28 cellular contexts compared by ENCODE assay signal in genomic region chr3:120634539-120634938, GRCh38. TPM values are rescaled to one million over a fixed set of nuclear protein-coding genes. Genes with fewer than 3 reads are reported as not detected.
DNase-seq lines count a peak whose midpoint lies in the region; ATAC-seq, FAIRE-seq and TF ChIP-seq lines count a peak whose summit lies in the region.
"Had no signal": no experiment of that assay in that cellular context is flagged by ENCODE, and none has a peak within 500 bp of the region (broad histone marks: within the 10 kb centered on the region; RNA-seq: fewer than 3 reads in every experiment).

No MANE protein-coding gene starts in this region.

- no peaks in the 10 kb centered on the region for H3F3A ChIP-seq in neural progenitor cell (ENCODE audit: low read depth)

- DNase-seq in left ventricle myocardium inferior (no peak), Right ventricle myocardium inferior (ENCODE audit: missing footprints) (no peak), NCI-H524 treated with DMSO at 0.1 percent for 48 hours (lab: John Stamatoyannopoulos, UW) (peak; percentile 94), epithelial cell of esophagus (ENCODE audit: low read depth) (peak; percentile 55), small intestine (peak; percentile 39), G401 (ENCODE audit: low spot score) (no peak), neural progenitor cell (ENCODE audit: low spot score) (no peak)
- DNase-seq: activated CD4-positive, alpha-beta memory T cell treated with anti-CD3 and anti-CD28 coated beads for 36 hours; activated CD4-positive, alpha-beta T cell treated with anti-CD3 and anti-CD28 coated beads for 1 hour; activated naive CD4-positive, alpha-beta T cell; activated naive CD8-positive, alpha-beta T cell treated with anti-CD3 and anti-CD28 coated beads, Interleukin-2, amount 50 U/mL, for 24 hours; central memory CD4-positive, alpha-beta T cell; COR-L47; cortex of kidney; effector memory CD8-positive, alpha-beta T cell; GDM1; GOT3; islet precursor cell; naive thymus-derived CD4-positive, alpha-beta T cell; NCI-H1092 treated with DMSO at 0.1 percent for 48 hours; NCI-H187; NCI-H774; nucleus accumbens; stimulated activated naive CD8-positive, alpha-beta T cell treated with anti-CD3 and anti-CD28 coated beads, Interleukin-15, Interleukin-2, amounts not matched to agents 100 U/mL and 50 U/mL, for 24 hours had no signal

- no peak overlapping the region for H2AFZ ChIP-seq in neural progenitor cell (replicated peaks)

- FAIRE-seq in small intestine (lab: Jason Lieb, UNC): no peak

- WGBS in small intestine, 3 donors: 0 to 6% (median 5%) methylated on average over 1 of the region's 1 CpG

- H3K36me3 Mint-ChIP-seq in neural progenitor cell: no peaks in the 10 kb centered on the region
- H3K36me3 Mint-ChIP-seq: mesothelial cell of epicardium had no signal

- no peaks in the 10 kb centered on the region for H3K27me3 Mint-ChIP-seq in neural progenitor cell (ENCODE audit: insufficient read depth, low read depth)
- H3K27me3 Mint-ChIP-seq: activated CD4-positive, alpha-beta memory T cell treated with anti-CD3 and anti-CD28 coated beads for 36 hours; activated naive CD8-positive, alpha-beta T cell treated with anti-CD3 and anti-CD28 coated beads, Interleukin-2, amount 50 U/mL, for 24 hours; effector memory CD8-positive, alpha-beta T cell; naive thymus-derived CD4-positive, alpha-beta T cell had no signal

- no peaks in the 10 kb centered on the region for H3K79me2 ChIP-seq in neural progenitor cell (ENCODE audit: low read depth)

- no peak overlapping the region for H3K27ac Mint-ChIP-seq in neural progenitor cell
- H3K27ac Mint-ChIP-seq: activated CD4-positive, alpha-beta memory T cell treated with anti-CD3 and anti-CD28 coated beads for 36 hours; activated naive CD8-positive, alpha-beta T cell treated with anti-CD3 and anti-CD28 coated beads, Interleukin-2, amount 50 U/mL, for 24 hours; effector memory CD8-positive, alpha-beta T cell; mesothelial cell of epicardium; naive thymus-derived CD4-positive, alpha-beta T cell had no signal

- in situ Hi-C loops in G401 (cut with HindIII; ENCODE audit: low sequenced_read_pairs): no loop called here

- H3K4me1 ChIP-seq in left ventricle myocardium inferior (peaks cover 5% of the 10 kb centered on the region), small intestine (ENCODE audit: control insufficient read depth in 2 of 2, insufficient read depth in 1 of 2, low read depth in 1 of 2, low read length in 1 of 2) (peaks cover 0 to 2% of the 10 kb centered on the region in 2 donors), neural progenitor cell (no peaks in the 10 kb centered on the region)

- H3K4me2 ChIP-seq in neural progenitor cell: no peak overlapping the region
- H3K4me2 ChIP-seq: BLaER1 treated with 17β-estradiol and CSF1 and Interleukin-3, amounts not matched to agents 10 nM and 100 nM had no signal

- intact Hi-C loops in left ventricle myocardium inferior (cut with micrococcal nuclease): no loop called here
- intact Hi-C loops in Right ventricle myocardium inferior (cut with DNase I): no loop called here

- H3K4me3 ChIP-seq in left ventricle myocardium inferior (no peak overlapping the region), epithelial cell of esophagus (ENCODE audit: low read length) (no peak overlapping the region), small intestine (ENCODE audit: low read depth in 1 of 2, low read length in 2 of 2) (no peak overlapping the region), neural progenitor cell (no peak overlapping the region)
- H3K4me3 ChIP-seq: BLaER1 treated with 17β-estradiol and CSF1 and Interleukin-3, amounts not matched to agents 10 nM and 100 nM; skin epidermis had no signal

- no peaks in the 10 kb centered on the region for H4K20me1 ChIP-seq in neural progenitor cell (ENCODE audit: low read depth)
- H4K20me1 ChIP-seq: BLaER1 treated with 17β-estradiol and CSF1 and Interleukin-3, amounts not matched to agents 10 nM and 100 nM had no signal

- ATAC-seq in Right ventricle myocardium inferior (no peak), HG03135 (IDR thresholded peaks at IDR 0.05; ENCODE audit: unreplicated experiment) (no peak)
- ATAC-seq: activated naive CD8-positive, alpha-beta T cell treated with anti-CD3 and anti-CD28 coated beads, Interleukin-2, amount 50 U/mL, for 24 hours; effector memory CD8-positive, alpha-beta T cell; naive thymus-derived CD4-positive, alpha-beta T cell; stimulated activated naive CD8-positive, alpha-beta T cell treated with anti-CD3 and anti-CD28 coated beads, Interleukin-15, Interleukin-2, amounts not matched to agents 100 U/mL and 50 U/mL, for 24 hours had no signal

- H3K9me3 ChIP-seq in left ventricle myocardium inferior (replicated peaks) (peaks cover 6% of the 10 kb centered on the region), small intestine (ENCODE audit: control insufficient read depth, low read depth) (no peaks in the 10 kb centered on the region), neural progenitor cell (ENCODE audit: low read depth) (no peaks in the 10 kb centered on the region)

- H3K27ac ChIP-seq in left ventricle myocardium inferior (replicated peaks): peak overlapping the region; percentile 11
- H3K27ac ChIP-seq in small intestine (ENCODE audit: low read depth in 1 of 2, low read length in 1 of 2): no peak overlapping the region
- no peak overlapping the region for H3K27ac ChIP-seq in neural progenitor cell
- H3K27ac ChIP-seq: BLaER1 treated with 17β-estradiol and CSF1 and Interleukin-3, amounts not matched to agents 10 nM and 100 nM; skin epidermis had no signal

- H3K4me1 Mint-ChIP-seq in neural progenitor cell: peaks cover 7% of the 10 kb centered on the region
- H3K4me1 Mint-ChIP-seq: activated naive CD8-positive, alpha-beta T cell treated with anti-CD3 and anti-CD28 coated beads, Interleukin-2, amount 50 U/mL, for 24 hours had no signal

- no peaks in the 10 kb centered on the region for H3K27me3 ChIP-seq in left ventricle myocardium inferior (ENCODE audit: low read depth)
- H3K27me3 ChIP-seq in small intestine (ENCODE audit: control insufficient read depth in 2 of 2, insufficient read depth in 2 of 2, low read length in 2 of 2): no peaks in the 10 kb centered on the region
- H3K27me3 ChIP-seq in neural progenitor cell: no peaks in the 10 kb centered on the region
- H3K27me3 ChIP-seq: BLaER1 treated with 17β-estradiol and CSF1 and Interleukin-3, amounts not matched to agents 10 nM and 100 nM had no signal

- H3K9ac ChIP-seq in neural progenitor cell: no peak overlapping the region
- H3K9ac ChIP-seq: BLaER1 treated with 17β-estradiol and CSF1 and Interleukin-3, amounts not matched to agents 10 nM and 100 nM had no signal

- no peak for TF ChIP-seq CTCF in left ventricle myocardium inferior (IDR thresholded peaks at IDR 0.05; ENCODE audit: borderline replicate concordance)
- no peak for TF ChIP-seq CTCF in epithelial cell of esophagus (IDR thresholded peaks at IDR 0.05; ENCODE audit: insufficient read depth, low read depth, low read length, missing control alignments)
- TF ChIP-seq CTCF in neural progenitor cell (IDR thresholded peaks at IDR 0.05): no peak

- H3K9me3 Mint-ChIP-seq in neural progenitor cell: peaks cover 9% of the 10 kb centered on the region
- H3K9me3 Mint-ChIP-seq: effector memory CD8-positive, alpha-beta T cell had no signal

- no peaks in the 10 kb centered on the region for H3K36me3 ChIP-seq in left ventricle myocardium inferior
- no peaks in the 10 kb centered on the region for H3K36me3 ChIP-seq in small intestine (ENCODE audit: control insufficient read depth in 2 of 2, insufficient read depth in 2 of 2, low read length in 2 of 2)
- no peaks in the 10 kb centered on the region for H3K36me3 ChIP-seq in neural progenitor cell
- H3K36me3 ChIP-seq: BLaER1 treated with 17β-estradiol and CSF1 and Interleukin-3, amounts not matched to agents 10 nM and 100 nM had no signal

- H3K4me3 Mint-ChIP-seq in neural progenitor cell: no peak overlapping the region
- H3K4me3 Mint-ChIP-seq: activated CD4-positive, alpha-beta memory T cell treated with anti-CD3 and anti-CD28 coated beads for 36 hours; activated naive CD8-positive, alpha-beta T cell treated with anti-CD3 and anti-CD28 coated beads, Interleukin-2, amount 50 U/mL, for 24 hours; effector memory CD8-positive, alpha-beta T cell; mesothelial cell of epicardium; naive thymus-derived CD4-positive, alpha-beta T cell had no signal

RNA-seq across cellular contexts. Expression of gene NDUFB4, which starts 38.4 kb away (rescaled TPM):
- total RNA-seq in left ventricle myocardium inferior (556 TPM), Right ventricle myocardium inferior (629 TPM), neural progenitor cell (ENCODE audit: low replicate concordance) (132 and 172 TPM in 2 replicates)
- 100 to 1,000 TPM; 241 to 263 (median 261) TPM for polyA plus RNA-seq in small intestine
- total RNA-seq in G401 (2014; rRNA removed; shearing (Covaris generic)): 127 and 148 TPM in 2 replicates

RNA-seq across cellular contexts. Expression of gene HGD, which starts 47.5 kb away (rescaled TPM):
- total RNA-seq in left ventricle myocardium inferior (0.49 TPM), Right ventricle myocardium inferior (not detected), neural progenitor cell (ENCODE audit: low replicate concordance) (0.28 TPM in 1 of 2 replicates, not detected in the other)
- 10 to 100 TPM; 14.4 to 71.8 (median 46.2) TPM for polyA plus RNA-seq in small intestine
- not detected in 2 replicates for total RNA-seq in G401 (2014; rRNA removed; shearing (Covaris generic))
- polyA plus RNA-seq: naive thymus-derived CD4-positive, alpha-beta T cell had no signal

Comparison
In these comparisons a context has a peak if more than half of its experiments do, and no peak if none do; other contexts are left out.
1. DNase-seq: peak in NCI-H524 treated with DMSO at 0.1 percent for 48 hours (single experiment), epithelial cell of esophagus (single experiment) and small intestine (single experiment); none in left ventricle myocardium inferior (single experiment), Right ventricle myocardium inferior (single experiment), G401 (single experiment) and neural progenitor cell (single experiment).